In the genomic region with DNA sequence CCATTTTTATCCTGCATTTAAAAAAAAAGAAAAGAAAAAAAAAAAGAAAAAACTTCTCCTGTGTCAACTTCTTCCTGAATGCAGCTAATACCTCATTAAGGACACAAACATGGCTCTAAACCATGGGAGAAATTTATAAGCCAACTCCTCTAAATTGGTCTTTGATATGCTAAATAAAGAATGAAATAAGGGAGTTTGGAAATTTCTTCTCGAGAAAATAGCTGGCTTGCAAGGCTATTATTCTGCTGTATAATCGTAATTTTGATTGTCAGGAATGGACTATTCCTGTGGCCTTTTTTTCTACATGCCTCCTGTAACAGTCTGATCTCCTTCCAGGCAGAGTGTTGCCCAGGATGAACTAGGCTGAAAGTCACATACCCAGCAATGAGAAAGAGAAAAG, we compare ENCODE assay signal across 40 cellular contexts. TPM values are rescaled to one million over a fixed set of nuclear protein-coding genes. Genes with fewer than 3 reads are reported as not detected.
"Had no signal": no experiment of that assay in that cellular context is flagged by ENCODE, and none has a peak within 500 bp of the region (broad histone marks: within the 10 kb centered on the region; RNA-seq: fewer than 3 reads in every experiment).

No MANE protein-coding gene starts in this region.

- DNase-seq: activated effector memory CD4-positive, alpha-beta T cell treated with anti-CD3 and anti-CD28 coated beads, Interleukin-2, amount 50 U/mL, for 16 hours; activated effector memory CD4-positive, alpha-beta T cell treated with Interleukin-2 at 50 U/mL for 16 hours; activated gamma-delta T cell; activated gamma-delta T cell treated with Interleukin-2 at 50 U/mL for 16 hours; activated naive CD4-positive, alpha-beta T cell; activated naive CD4-positive, alpha-beta T cell treated with anti-CD3 and anti-CD28 coated beads for 36 hours; activated naive CD4-positive, alpha-beta T cell treated with anti-CD3 and anti-CD28 coated beads, Interleukin-2, amount 10 ng/mL, durations not matched to agents 7 days and 5 days; activated naive CD4-positive, alpha-beta T cell treated with anti-CD3 and anti-CD28 coated beads, Interleukin-2, amount 50 U/mL, for 16 hours; activated naive CD4-positive, alpha-beta T cell treated with Interleukin-2 at 50 U/mL for 16 hours; activated naive CD8-positive, alpha-beta T cell treated with anti-CD3 and anti-CD28 coated beads for 36 hours; activated naive CD8-positive, alpha-beta T cell treated with anti-CD3 and anti-CD28 coated beads, Interleukin-2, amount 10 ng/mL, durations not matched to agents 7 days and 5 days; activated naive CD8-positive, alpha-beta T cell treated with anti-CD3 and anti-CD28 coated beads, Interleukin-2, amount 50 U/mL, for 24 hours; activated T-cell treated with anti-CD3 and anti-CD28 coated beads, Interleukin-2, amount 50 U/mL, for 1 hour; activated T-cell treated with anti-CD3 and anti-CD28 coated beads, Interleukin-2, amount 50 U/mL, for 24 hours; activated T-cell treated with anti-CD3 and anti-CD28 coated beads, Interleukin-2, amount 50 U/mL, for 4 hours; activated T-cell treated with anti-CD3 and anti-CD28 coated beads, Interleukin-2, amount 50 U/mL, for 48 hours; activated T-cell treated with anti-CD3 and anti-CD28 coated beads, Interleukin-2, amount 50 U/mL, for 72 hours; adrenal gland; amniotic stem cell; amygdala; anterior cingulate cortex; aorta; body of pancreas; brain microvascular endothelial cell; central memory CD4-positive, alpha-beta T cell; cerebellar nuclear complex had no signal

- H3K9me3 Mint-ChIP-seq: activated naive CD4-positive, alpha-beta T cell treated with anti-CD3 and anti-CD28 coated beads for 36 hours; activated naive CD4-positive, alpha-beta T cell treated with anti-CD3 and anti-CD28 coated beads, Interleukin-2, amount 10 ng/mL, durations not matched to agents 7 days and 5 days; activated naive CD4-positive, alpha-beta T cell treated with anti-CD3 and anti-CD28 coated beads, Interleukin-2, amount 50 U/mL, for 24 hours; activated naive CD4-positive, alpha-beta T cell treated with anti-CD3 and anti-CD28 coated beads, Interleukin-2, amount 50 U/mL, for 72 hours; activated naive CD8-positive, alpha-beta T cell treated with anti-CD3 and anti-CD28 coated beads for 36 hours; activated naive CD8-positive, alpha-beta T cell treated with anti-CD3 and anti-CD28 coated beads, Interleukin-2, amount 10 ng/mL, durations not matched to agents 7 days and 5 days; activated naive CD8-positive, alpha-beta T cell treated with anti-CD3 and anti-CD28 coated beads, Interleukin-2, amount 50 U/mL, for 24 hours; activated T-cell treated with anti-CD3 and anti-CD28 coated beads, Interleukin-2, amount 50 U/mL, for 24 hours; activated T-cell treated with anti-CD3 and anti-CD28 coated beads, Interleukin-2, amount 50 U/mL, for 4 hours; activated T-cell treated with anti-CD3 and anti-CD28 coated beads, Interleukin-2, amount 50 U/mL, for 72 hours; activated T-helper 1 cell treated with anti-CD3 and anti-CD28 coated beads, Interleukin-12 subunit alpha, Interleukin-12 subunit beta, Interleukin-2, Interleukin-4 antibody, amounts not matched to agents 30 ng/mL and 10 ng/mL and 1 ng/mL, durations not matched to agents 14 hours and 24 hours and 36 hours; activated T-helper 17 cell treated with anti-CD3 and anti-CD28 coated beads, Interleukin-2, amount 50 U/mL, for 72 hours; activated T-helper 2 cell treated with anti-CD3 and anti-CD28 coated beads, Interferon-gamma antibody, Interleukin-2, Interleukin-4, amounts not matched to agents 10 μg/mL and 5 μg/mL and 100 μg/mL, durations not matched to agents 14 hours and 24 hours and 36 hours; central memory CD8-positive, alpha-beta T cell had no signal

- ATAC-seq: activated naive CD4-positive, alpha-beta T cell treated with anti-CD3 and anti-CD28 coated beads, Interleukin-2, amount 50 U/mL, for 72 hours; activated naive CD8-positive, alpha-beta T cell treated with anti-CD3 and anti-CD28 coated beads, Interleukin-2, amount 50 U/mL, for 24 hours; activated T-cell treated with anti-CD3 and anti-CD28 coated beads, Interleukin-2, amount 50 U/mL, for 4 hours; activated T-cell treated with anti-CD3 and anti-CD28 coated beads, Interleukin-2, amount 50 U/mL, for 72 hours; activated T-helper 17 cell treated with anti-CD3 and anti-CD28 coated beads, Interleukin-2, amount 50 U/mL, for 72 hours; body of pancreas had no signal

- H3K36me3 ChIP-seq: adrenal gland, ascending aorta, brain microvascular endothelial cell, breast epithelium, cardiac muscle cell had no signal

- H3K9me3 ChIP-seq: adrenal gland, ascending aorta, body of pancreas, breast epithelium had no signal

- H3K4me3 ChIP-seq: adrenal gland, ascending aorta, body of pancreas, breast epithelium, cardiac muscle cell had no signal

- H3K4me1 ChIP-seq: adrenal gland, ascending aorta, body of pancreas, breast epithelium had no signal

- H3K4me3 Mint-ChIP-seq: activated naive CD4-positive, alpha-beta T cell treated with anti-CD3 and anti-CD28 coated beads for 36 hours; activated naive CD4-positive, alpha-beta T cell treated with anti-CD3 and anti-CD28 coated beads, Interleukin-2, amount 10 ng/mL, durations not matched to agents 7 days and 5 days; activated naive CD4-positive, alpha-beta T cell treated with anti-CD3 and anti-CD28 coated beads, Interleukin-2, amount 50 U/mL, for 24 hours; activated naive CD8-positive, alpha-beta T cell; activated naive CD8-positive, alpha-beta T cell treated with anti-CD3 and anti-CD28 coated beads for 36 hours; activated naive CD8-positive, alpha-beta T cell treated with anti-CD3 and anti-CD28 coated beads, Interleukin-2, amount 10 ng/mL, durations not matched to agents 7 days and 5 days; activated naive CD8-positive, alpha-beta T cell treated with anti-CD3 and anti-CD28 coated beads, Interleukin-2, amount 50 U/mL, for 24 hours; activated T-cell treated with anti-CD3 and anti-CD28 coated beads, Interleukin-2, amount 50 U/mL, for 24 hours; activated T-cell treated with anti-CD3 and anti-CD28 coated beads, Interleukin-2, amount 50 U/mL, for 4 hours; activated T-cell treated with anti-CD3 and anti-CD28 coated beads, Interleukin-2, amount 50 U/mL, for 72 hours; activated T-helper 1 cell treated with anti-CD3 and anti-CD28 coated beads, Interleukin-12 subunit alpha, Interleukin-12 subunit beta, Interleukin-2, Interleukin-4 antibody, amounts not matched to agents 30 ng/mL and 10 ng/mL and 1 ng/mL, durations not matched to agents 14 hours and 24 hours and 36 hours; activated T-helper 17 cell treated with anti-CD3 and anti-CD28 coated beads, Interleukin-2, amount 50 U/mL, for 72 hours; central memory CD8-positive, alpha-beta T cell had no signal

- H3K4me1 Mint-ChIP-seq: activated naive CD4-positive, alpha-beta T cell treated with anti-CD3 and anti-CD28 coated beads, Interleukin-2, amount 10 ng/mL, durations not matched to agents 7 days and 5 days; activated naive CD4-positive, alpha-beta T cell treated with anti-CD3 and anti-CD28 coated beads, Interleukin-2, amount 50 U/mL, for 24 hours; activated naive CD8-positive, alpha-beta T cell treated with anti-CD3 and anti-CD28 coated beads for 36 hours; activated naive CD8-positive, alpha-beta T cell treated with anti-CD3 and anti-CD28 coated beads, Interleukin-2, amount 10 ng/mL, durations not matched to agents 7 days and 5 days; activated naive CD8-positive, alpha-beta T cell treated with anti-CD3 and anti-CD28 coated beads, Interleukin-2, amount 50 U/mL, for 24 hours; activated T-helper 17 cell treated with anti-CD3 and anti-CD28 coated beads, Interleukin-2, amount 50 U/mL, for 72 hours; central memory CD8-positive, alpha-beta T cell had no signal

- H3K27ac ChIP-seq: adrenal gland, ascending aorta, body of pancreas, brain microvascular endothelial cell, breast epithelium, cardiac muscle cell had no signal

- H3K27ac Mint-ChIP-seq: activated naive CD4-positive, alpha-beta T cell treated with anti-CD3 and anti-CD28 coated beads for 36 hours; activated naive CD4-positive, alpha-beta T cell treated with anti-CD3 and anti-CD28 coated beads, Interleukin-2, amount 10 ng/mL, durations not matched to agents 7 days and 5 days; activated naive CD4-positive, alpha-beta T cell treated with anti-CD3 and anti-CD28 coated beads, Interleukin-2, amount 50 U/mL, for 24 hours; activated naive CD4-positive, alpha-beta T cell treated with anti-CD3 and anti-CD28 coated beads, Interleukin-2, amount 50 U/mL, for 72 hours; activated naive CD8-positive, alpha-beta T cell; activated naive CD8-positive, alpha-beta T cell treated with anti-CD3 and anti-CD28 coated beads for 36 hours; activated naive CD8-positive, alpha-beta T cell treated with anti-CD3 and anti-CD28 coated beads, Interleukin-2, amount 10 ng/mL, durations not matched to agents 7 days and 5 days; activated naive CD8-positive, alpha-beta T cell treated with anti-CD3 and anti-CD28 coated beads, Interleukin-2, amount 50 U/mL, for 24 hours; activated T-cell treated with anti-CD3 and anti-CD28 coated beads, Interleukin-2, amount 50 U/mL, for 24 hours; activated T-cell treated with anti-CD3 and anti-CD28 coated beads, Interleukin-2, amount 50 U/mL, for 72 hours; activated T-helper 1 cell treated with anti-CD3 and anti-CD28 coated beads, Interleukin-12 subunit alpha, Interleukin-12 subunit beta, Interleukin-2, Interleukin-4 antibody, amounts not matched to agents 30 ng/mL and 10 ng/mL and 1 ng/mL, durations not matched to agents 14 hours and 24 hours and 36 hours; activated T-helper 17 cell treated with anti-CD3 and anti-CD28 coated beads, Interleukin-2, amount 50 U/mL, for 72 hours; activated T-helper 2 cell treated with anti-CD3 and anti-CD28 coated beads, Interferon-gamma antibody, Interleukin-2, Interleukin-4, amounts not matched to agents 10 μg/mL and 5 μg/mL and 100 μg/mL, durations not matched to agents 14 hours and 24 hours and 36 hours had no signal

- H3K36me3 Mint-ChIP-seq: activated naive CD4-positive, alpha-beta T cell treated with anti-CD3 and anti-CD28 coated beads, Interleukin-2, amount 10 ng/mL, durations not matched to agents 7 days and 5 days; activated naive CD4-positive, alpha-beta T cell treated with anti-CD3 and anti-CD28 coated beads, Interleukin-2, amount 50 U/mL, for 24 hours; activated naive CD4-positive, alpha-beta T cell treated with anti-CD3 and anti-CD28 coated beads, Interleukin-2, amount 50 U/mL, for 72 hours; activated naive CD8-positive, alpha-beta T cell; activated naive CD8-positive, alpha-beta T cell treated with anti-CD3 and anti-CD28 coated beads for 36 hours; activated naive CD8-positive, alpha-beta T cell treated with anti-CD3 and anti-CD28 coated beads, Interleukin-2, amount 10 ng/mL, durations not matched to agents 7 days and 5 days; brain had no signal

- H3K27me3 ChIP-seq: adrenal gland, ascending aorta, body of pancreas, brain microvascular endothelial cell, cardiac muscle cell had no signal

RNA-seq across cellular contexts. Expression of a gene that starts 20.6 kb away (rescaled TPM):
- total RNA-seq: activated naive CD4-positive, alpha-beta T cell treated with anti-CD3 and anti-CD28 coated beads for 36 hours; activated naive CD4-positive, alpha-beta T cell treated with anti-CD3 and anti-CD28 coated beads, Interleukin-2, amount 50 U/mL, for 72 hours; activated naive CD8-positive, alpha-beta T cell treated with anti-CD3 and anti-CD28 coated beads for 36 hours; activated naive CD8-positive, alpha-beta T cell treated with anti-CD3 and anti-CD28 coated beads, Interleukin-2, amount 10 ng/mL, durations not matched to agents 7 days and 5 days; activated T-cell treated with anti-CD3 and anti-CD28 coated beads, Interleukin-2, amount 50 U/mL, for 72 hours; activated T-helper 1 cell treated with anti-CD3 and anti-CD28 coated beads, Interleukin-12 subunit alpha, Interleukin-12 subunit beta, Interleukin-2, Interleukin-4 antibody, amounts not matched to agents 30 ng/mL and 10 ng/mL and 1 ng/mL, durations not matched to agents 14 hours and 24 hours and 36 hours; activated T-helper 17 cell treated with anti-CD3 and anti-CD28 coated beads, Interleukin-2, amount 50 U/mL, for 72 hours; activated T-helper 2 cell treated with anti-CD3 and anti-CD28 coated beads, Interferon-gamma antibody, Interleukin-2, Interleukin-4, amounts not matched to agents 10 μg/mL and 5 μg/mL and 100 μg/mL, durations not matched to agents 14 hours and 24 hours and 36 hours; astrocyte; breast epithelium; bronchial epithelial cell; chondrocyte had no signal
